ENCODE assay signal across 8 cellular contexts in genomic region chr17:4834621-4835020, GRCh38. TPM values are rescaled to one million over a fixed set of nuclear protein-coding genes. Genes with fewer than 3 reads are reported as not detected.
A peak's percentile ranks its signal among the peaks of the same experiment; 100 is the strongest.
DNase-seq lines count a peak whose midpoint lies in the region; ATAC-seq and TF ChIP-seq lines count a peak whose summit lies in the region.

No MANE protein-coding gene starts in this region.

- TF ChIP-seq POLR2A in body of pancreas (IDR thresholded peaks at IDR 0.05): no peak

- H3K4me3 Mint-ChIP-seq in memory B cell: peak overlapping the region; percentile 92

- H3K9me3 ChIP-seq in heart right ventricle: no peaks in the 10 kb centered on the region
- H3K9me3 ChIP-seq in body of pancreas: no peaks in the 10 kb centered on the region
- no peaks in the 10 kb centered on the region for H3K9me3 ChIP-seq in upper lobe of right lung

- ATAC-seq in heart right ventricle (no peak), left cardiac atrium (no peak), body of pancreas (no peak), memory B cell (ENCODE audit: low read depth) (no peak), upper lobe of right lung (no peak), GM21528 (IDR thresholded peaks at IDR 0.05; ENCODE audit: low FRiP score, unreplicated experiment) (no peak)

- no peaks in the 10 kb centered on the region for H3K9me3 Mint-ChIP-seq in memory B cell

- intact Hi-C loops in heart right ventricle (cut with DNase I): loop anchor here in 5 of 10 donors (5.0 to 10.0 kb wide), 3 partner anchors 37 to 50 kb away; partner anchors contain the start of gene PSMB6 (in 3 of the 5)
- intact Hi-C loops in left cardiac atrium (cut with DNase I): no loop called here
- intact Hi-C loops in body of pancreas (cut with DNase I): no loop called here
- intact Hi-C loops in upper lobe of right lung (cut with DNase I): no loop called here

- H3K4me1 ChIP-seq in heart right ventricle: peaks cover 10 to 62% (median 58%) of the 10 kb centered on the region in 9 donors
- peaks cover 47% of the 10 kb centered on the region for H3K4me1 ChIP-seq in body of pancreas
- H3K4me1 ChIP-seq in upper lobe of right lung: peaks cover 35% of the 10 kb centered on the region

- H3K4me3 ChIP-seq in heart right ventricle (peak overlapping the region in 9 of 10 donors; percentile 67 to 99 (median 91)), body of pancreas (no peak overlapping the region), upper lobe of right lung (peak overlapping the region; percentile 98)

- TF ChIP-seq CTCF in heart right ventricle (IDR thresholded peaks at IDR 0.05) (no peak), body of pancreas (IDR thresholded peaks at IDR 0.05) (no peak), upper lobe of right lung (IDR thresholded peaks at IDR 0.05) (no peak)

- H3K36me3 Mint-ChIP-seq in memory B cell: peaks cover 8% of the 10 kb centered on the region

- no peaks in the 10 kb centered on the region for H3K27me3 ChIP-seq in heart right ventricle
- H3K27me3 ChIP-seq in body of pancreas: no peaks in the 10 kb centered on the region
- no peaks in the 10 kb centered on the region for H3K27me3 ChIP-seq in upper lobe of right lung

- H3K27ac ChIP-seq in heart right ventricle (peak overlapping the region in 8 of 10 donors; percentile 89 to 97 (median 93)), body of pancreas (peak overlapping the region; percentile 78 to 96 (median 96)), upper lobe of right lung (peak overlapping the region; percentile 90)

- DNase-seq in heart right ventricle (no peak), left cardiac atrium (no peak), body of pancreas (peak; percentile 35 to 70 (median 56)), memory B cell (ENCODE audit: low spot score in 2 of 2) (no peak), upper lobe of right lung (no peak), NCI-H526 treated with DMSO at 0.1 percent for 48 hours (lab: John Stamatoyannopoulos, UW) (no peak)
- DNase-seq in stimulated activated CD4-positive, alpha-beta T cell treated with anti-CD3 and anti-CD28 coated beads, Interleukin-15, amount 100 ng/mL, for 24 hours: no peak

- WGBS in heart right ventricle, 2 donors: 64 to 76% methylated on average over 5 of the region's 5 CpGs
- WGBS in body of pancreas, 2 donors: 0 to 23% methylated on average over 4 to 5 of the region's 5 CpGs

- peaks cover 33% of the 10 kb centered on the region for H3K4me1 Mint-ChIP-seq in memory B cell

- peak overlapping the region; percentile 94 for H3K27ac Mint-ChIP-seq in memory B cell

- H3K36me3 ChIP-seq in heart right ventricle: peaks cover 0 to 9% (median 0%) of the 10 kb centered on the region in 9 donors
- no peaks in the 10 kb centered on the region for H3K36me3 ChIP-seq in body of pancreas (replicated peaks in 1 of 2; ENCODE audit: insufficient read depth in 1 of 2, low read depth in 2 of 2)
- no peaks in the 10 kb centered on the region for H3K36me3 ChIP-seq in upper lobe of right lung

- no peaks in the 10 kb centered on the region for H3K27me3 Mint-ChIP-seq in memory B cell

RNA-seq across cellular contexts. Expression of gene MINK1, which starts 1.5 kb away (rescaled TPM):
- total RNA-seq in heart right ventricle (10 to 100 TPM; 26.4 to 54.1 (median 33.5) TPM), left cardiac atrium (10 to 100 TPM; 40.1 to 42.2 TPM), body of pancreas (10 to 100 TPM; 32.7 to 66.6 TPM), upper lobe of right lung (121 TPM)
- polyA plus RNA-seq in heart right ventricle: 10 to 100 TPM; 17.3 to 52.3 TPM

RNA-seq across cellular contexts. Expression of gene PLD2, which starts 27.7 kb away (rescaled TPM):
- 10 to 100 TPM in 6 of 10 donors, 1 to 10 TPM in 4; 6.4 to 18.6 (median 10.4) TPM for total RNA-seq in heart right ventricle
- 10 to 100 TPM in 1 of 2 donors, 1 to 10 TPM in 1; 5.6 to 20.7 TPM for polyA plus RNA-seq in heart right ventricle
- 10 to 100 TPM; 14.7 to 14.9 TPM for total RNA-seq in left cardiac atrium
- 10 to 100 TPM; 25.7 to 41.5 TPM for total RNA-seq in body of pancreas
- 33.4 TPM for total RNA-seq in upper lobe of right lung

RNA-seq across cellular contexts. Expression of gene PSMB6, which starts 38.7 kb away (rescaled TPM):
- 100 to 1,000 TPM; 160 to 221 (median 176) TPM for total RNA-seq in heart right ventricle
- 100 to 1,000 TPM; 151 to 386 TPM for polyA plus RNA-seq in heart right ventricle
- total RNA-seq in left cardiac atrium: 100 to 1,000 TPM; 145 to 147 TPM
- 10 to 100 TPM; 41.5 to 89.0 TPM for total RNA-seq in body of pancreas
- total RNA-seq in upper lobe of right lung: 91.0 TPM

RNA-seq across cellular contexts. Expression of gene GLTPD2, which starts 45.9 kb away (rescaled TPM):
- total RNA-seq in heart right ventricle (under 1 TPM in 1 of 10 donors, not detected in 9; 0.25 TPM), left cardiac atrium (not detected), body of pancreas (not detected), upper lobe of right lung (not detected)
- polyA plus RNA-seq in heart right ventricle: not detected

Comparison
In these comparisons a context has a peak if more than half of its experiments do, and no peak if none do; other contexts are left out.
1. DNase-seq: peak in body of pancreas (4 of 4); none in heart right ventricle (0 of 2), left cardiac atrium (single experiment), memory B cell (0 of 2), upper lobe of right lung (single experiment), NCI-H526 treated with DMSO at 0.1 percent for 48 hours (single experiment) and stimulated activated CD4-positive, alpha-beta T cell treated with anti-CD3 and anti-CD28 coated beads, Interleukin-15, amount 100 ng/mL, for 24 hours (single experiment).
2. H3K4me3 ChIP-seq: peak in heart right ventricle (9 of 10) and upper lobe of right lung (single experiment); none in body of pancreas (0 of 2).
3. Peak in every context shown above with its lines, with median percentiles within 50 percentile points of each other: H3K27ac ChIP-seq.